21 cellular contexts compared by ENCODE assay signal in genomic region chr1:60463786-60464185, GRCh38.
DNase-seq lines count a peak whose midpoint lies in the region; ATAC-seq and TF ChIP-seq lines count a peak whose summit lies in the region.
"Had no signal": no experiment of that assay in that cellular context is flagged by ENCODE, and none has a peak within 500 bp of the region (broad histone marks: within the 10 kb centered on the region; RNA-seq: fewer than 3 reads in every experiment).

No MANE protein-coding gene starts in this region.

- no peak for TF ChIP-seq POLR2A in right lobe of liver (IDR thresholded peaks at IDR 0.05)

- intact Hi-C loops in right lobe of liver (cut with DNase I): no loop called here

- no peak overlapping the region for H3K4me3 ChIP-seq in right lobe of liver
- H3K4me3 ChIP-seq: BLaER1, GM12878 had no signal

- H3K4me1 ChIP-seq in right lobe of liver: no peaks in the 10 kb centered on the region
- H3K4me1 ChIP-seq: BE2C, BLaER1, Caco-2 had no signal

- TF ChIP-seq CTCF in right lobe of liver (IDR thresholded peaks at IDR 0.05): no peak

- 67% methylated on average over 1 of the region's 1 CpG for WGBS in right lobe of liver (ENCODE audit: insufficient coverage, low coverage, low lambda C conversion rate, missing lambda C conversion rate)

- no peaks in the 10 kb centered on the region for H3K27me3 ChIP-seq in right lobe of liver
- H3K27me3 ChIP-seq: BE2C, BLaER1 had no signal

- no peaks in the 10 kb centered on the region for H3K36me3 ChIP-seq in right lobe of liver
- H3K36me3 ChIP-seq: BE2C, BLaER1 had no signal

- no peak overlapping the region for H3K27ac ChIP-seq in right lobe of liver
- H3K27ac ChIP-seq: BLaER1 had no signal

- H3K9me3 ChIP-seq in right lobe of liver: no peaks in the 10 kb centered on the region
- H3K9me3 ChIP-seq: BE2C, BLaER1, Caco-2 had no signal

- peak; percentile 23 for DNase-seq in epidermal melanocyte (ENCODE audit: insufficient read length, low spot score)
- DNase-seq in kidney tubule cell (ENCODE audit: low spot score): peak; percentile 29
- DNase-seq in renal cortical epithelial cell (ENCODE audit: low read depth): peak; percentile 0
- no peak for DNase-seq in NCI-H510A treated with DMSO at 0.1 percent for 48 hours (lab: John Stamatoyannopoulos, UW)
- no peak for DNase-seq in right lobe of liver
- DNase-seq in DMS53 treated with DMSO at 0.1 percent for 48 hours (lab: John Stamatoyannopoulos, UW; ENCODE audit: unreplicated experiment): no peak
- DNase-seq: 8988T; ACHN; BE2C; C1 segment of cervical spinal cord; Caco-2; Calu3; CD4-positive, alpha-beta memory T cell; CD4-positive, CD25-positive, alpha-beta regulatory T cell; CD8-positive, alpha-beta memory T cell; DMS79; DND-41; EL; GDM1 had no signal

- no peak for ATAC-seq in right lobe of liver
- ATAC-seq: GM12878 had no signal

Comparison
In these comparisons a context has a peak if more than half of its experiments do, and no peak if none do; other contexts are left out.
1. DNase-seq: peak in epidermal melanocyte (single experiment), kidney tubule cell (single experiment) and renal cortical epithelial cell (single experiment); none in NCI-H510A treated with DMSO at 0.1 percent for 48 hours (single experiment), right lobe of liver (0 of 3) and DMS53 treated with DMSO at 0.1 percent for 48 hours (single experiment).